ENCODE assay signal across 17 cellular contexts in genomic region chr15:42858540-42858939, GRCh38.
"Had no signal": no experiment of that assay in that cellular context is flagged by ENCODE, and none has a peak within 500 bp of the region (broad histone marks: within the 10 kb centered on the region; RNA-seq: fewer than 3 reads in every experiment).

No MANE protein-coding gene starts in this region.

- H3K27me3 ChIP-seq: cardiac muscle cell, sigmoid colon, upper lobe of left lung had no signal

- ATAC-seq: activated CD8-positive, alpha-beta T cell treated with anti-CD3 and anti-CD28 coated beads, Interleukin-2, amount 10 ng/mL, durations not matched to agents 7 days and 5 days; activated naive CD8-positive, alpha-beta T cell treated with anti-CD3 and anti-CD28 coated beads, Interleukin-2, amount 50 U/mL, for 24 hours; lower lobe of right lung; naive thymus-derived CD4-positive, alpha-beta T cell; T-cell; WTC11 had no signal

- H3K27me3 Mint-ChIP-seq: activated naive CD8-positive, alpha-beta T cell treated with anti-CD3 and anti-CD28 coated beads, Interleukin-2, amount 50 U/mL, for 24 hours; naive thymus-derived CD4-positive, alpha-beta T cell; T-cell had no signal

- H3K9me3 ChIP-seq: lower lobe of right lung, sigmoid colon, upper lobe of left lung had no signal

- H3K4me3 Mint-ChIP-seq: activated CD8-positive, alpha-beta T cell treated with anti-CD3 and anti-CD28 coated beads, Interleukin-2, amount 10 ng/mL, durations not matched to agents 7 days and 5 days; activated naive CD8-positive, alpha-beta T cell treated with anti-CD3 and anti-CD28 coated beads, Interleukin-2, amount 50 U/mL, for 24 hours; naive thymus-derived CD4-positive, alpha-beta T cell; T-cell; WTC11 had no signal

- DNase-seq: activated CD4-positive, alpha-beta T cell treated with anti-CD3 and anti-CD28 coated beads for 48 hours; activated CD8-positive, alpha-beta memory T cell treated with anti-CD3 and anti-CD28 coated beads, Interleukin-2, amount 50 U/mL, for 48 hours; activated CD8-positive, alpha-beta T cell treated with anti-CD3 and anti-CD28 coated beads, Interleukin-2, amount 10 ng/mL, durations not matched to agents 7 days and 5 days; activated naive CD8-positive, alpha-beta T cell treated with anti-CD3 and anti-CD28 coated beads, Interleukin-2, amount 50 U/mL, for 24 hours; effector CD4-positive, alpha-beta T cell; lower lobe of right lung; naive thymus-derived CD4-positive, alpha-beta T cell; sigmoid colon; stimulated activated CD4-positive, alpha-beta T cell treated with anti-CD3 and anti-CD28 coated beads, Interleukin-12 subunit alpha, Interleukin-12 subunit beta, amount 100 ng/mL, for 4 hours; stimulated activated naive CD4-positive, alpha-beta T cell treated with Interleukin-2 at 50 U/mL for 16 hours; T-cell; upper lobe of left lung had no signal

- H3K4me3 ChIP-seq: cardiac muscle cell, coronary artery, lower lobe of right lung, sigmoid colon, upper lobe of left lung had no signal

- H3K4me1 Mint-ChIP-seq: activated naive CD8-positive, alpha-beta T cell treated with anti-CD3 and anti-CD28 coated beads, Interleukin-2, amount 50 U/mL, for 24 hours; WTC11 had no signal

- H3K27ac ChIP-seq: lower lobe of right lung, sigmoid colon, upper lobe of left lung had no signal

- H3K4me1 ChIP-seq: lower lobe of right lung, upper lobe of left lung had no signal

- FAIRE-seq: astrocyte, endothelial cell of umbilical vein had no signal

- H3K27ac Mint-ChIP-seq: activated CD8-positive, alpha-beta T cell treated with anti-CD3 and anti-CD28 coated beads, Interleukin-2, amount 10 ng/mL, durations not matched to agents 7 days and 5 days; activated naive CD8-positive, alpha-beta T cell treated with anti-CD3 and anti-CD28 coated beads, Interleukin-2, amount 50 U/mL, for 24 hours; naive thymus-derived CD4-positive, alpha-beta T cell; T-cell; WTC11 had no signal

- H3K9me3 Mint-ChIP-seq: activated naive CD8-positive, alpha-beta T cell treated with anti-CD3 and anti-CD28 coated beads, Interleukin-2, amount 50 U/mL, for 24 hours; naive thymus-derived CD4-positive, alpha-beta T cell had no signal
